In the genomic region with DNA sequence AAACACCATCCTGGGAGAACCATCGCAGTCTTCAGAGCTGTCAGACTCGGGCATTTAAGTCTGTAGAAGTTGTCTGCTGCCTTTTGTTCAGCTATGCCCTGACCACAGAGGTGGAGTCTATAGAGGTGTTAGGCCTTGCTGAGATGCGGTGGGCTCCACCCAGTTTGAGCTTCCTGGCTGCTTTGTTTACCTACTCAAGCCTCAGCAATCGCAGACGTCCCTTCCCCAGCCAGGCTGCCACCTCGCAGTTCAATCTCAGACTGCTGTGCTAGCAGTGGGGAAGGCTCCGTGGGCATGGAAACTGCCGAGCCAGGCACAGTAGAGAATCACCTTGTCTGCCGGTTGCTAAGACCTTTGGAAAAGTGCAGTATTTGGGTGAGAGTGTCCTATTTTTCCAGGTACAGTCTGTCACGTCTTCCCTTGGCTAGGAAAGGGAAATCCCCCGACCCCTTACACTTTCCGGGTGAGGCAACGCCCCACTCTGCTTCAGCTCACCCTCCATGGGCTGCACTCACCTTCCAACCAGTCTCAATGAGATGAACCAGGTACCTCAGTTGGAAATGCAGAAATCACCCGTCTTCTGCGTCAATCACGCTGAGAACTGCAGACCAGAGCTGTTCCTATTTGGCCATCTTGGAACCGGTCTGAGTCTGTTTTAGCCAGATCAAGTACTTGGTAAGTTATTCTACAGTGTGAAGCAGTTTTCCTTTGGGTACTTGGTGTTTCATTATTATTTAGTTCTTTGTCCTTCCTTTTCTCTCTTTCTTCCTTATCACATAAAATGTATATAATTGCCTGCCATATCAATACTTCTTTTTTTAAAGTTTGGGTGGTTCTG, we compare ENCODE assay signal across 12 cellular contexts.
DNase-seq lines count a peak whose midpoint lies in the region; ATAC-seq, FAIRE-seq and TF ChIP-seq lines count a peak whose summit lies in the region.
"Had no signal": no experiment of that assay in that cellular context is flagged by ENCODE, and none has a peak within 500 bp of the region (broad histone marks: within the 10 kb centered on the region; RNA-seq: fewer than 3 reads in every experiment).

No MANE protein-coding gene starts in this region.

- H3K27ac ChIP-seq in breast epithelium, result no peak overlapping the region
- H3K27ac ChIP-seq: 22Rv1 had no signal

- peak overlapping the region in 1 of 3 donors; percentile 4 for H3K4me3 ChIP-seq in breast epithelium
- H3K4me3 ChIP-seq: lung had no signal

- TF ChIP-seq CTCF in breast epithelium (IDR thresholded peaks at IDR 0.05), result no peak

- FAIRE-seq in islet of Langerhans (lab: Jason Lieb, UNC), result peak; percentile 76

- ATAC-seq in GM21576 (IDR thresholded peaks at IDR 0.05; ENCODE audit: unreplicated experiment), result no peak
- ATAC-seq in GM21825 (IDR thresholded peaks at IDR 0.05; ENCODE audit: unreplicated experiment), result no peak

- no peaks in the 10 kb centered on the region for H3K4me1 ChIP-seq in breast epithelium

- intact Hi-C loops in breast epithelium (cut with DNase I; ENCODE audit: low total_unique reads), result no loop called here

- peak; percentile 18 for DNase-seq in NCI-H748 (lab: John Stamatoyannopoulos, UW; ENCODE audit: unreplicated experiment)
- DNase-seq in NCI-H748 treated with DMSO at 0.1 percent for 48 hours (lab: John Stamatoyannopoulos, UW), result no peak
- DNase-seq in activated T-cell treated with anti-CD3 and anti-CD28 coated beads for 4 hours, result peak; percentile 26
- DNase-seq in stimulated activated naive CD4-positive, alpha-beta T cell treated with Interleukin-2 at 50 U/mL for 16 hours (lab: John Stamatoyannopoulos, UW), result peak; percentile 50
- DNase-seq in breast epithelium (ENCODE audit: low spot score in 2 of 2), result no peak
- DNase-seq: NCI-H510A treated with DMSO at 0.1 percent for 48 hours, retina had no signal

- H3K36me3 ChIP-seq in breast epithelium, result no peaks in the 10 kb centered on the region

- TF ChIP-seq POLR2A in breast epithelium (IDR thresholded peaks at IDR 0.05), result no peak

- H3K9me3 ChIP-seq in breast epithelium, result no peaks in the 10 kb centered on the region

- H3K27me3 ChIP-seq in breast epithelium, result no peaks in the 10 kb centered on the region

Comparison
In these comparisons a context has a peak if more than half of its experiments do, and no peak if none do; other contexts are left out.
1. DNase-seq: peak in NCI-H748 (single experiment), activated T-cell treated with anti-CD3 and anti-CD28 coated beads for 4 hours (single experiment) and stimulated activated naive CD4-positive, alpha-beta T cell treated with Interleukin-2 at 50 U/mL for 16 hours (single experiment); none in NCI-H748 treated with DMSO at 0.1 percent for 48 hours (single experiment) and breast epithelium (0 of 2).